9 cellular contexts compared by ENCODE assay signal in genomic region chr20:19975436-19975799, GRCh38. TPM values are rescaled to one million over a fixed set of nuclear protein-coding genes. Genes with fewer than 3 reads are reported as not detected.
DNase-seq lines count a peak whose midpoint lies in the region; ATAC-seq and TF ChIP-seq lines count a peak whose summit lies in the region.
"Had no signal": no experiment of that assay in that cellular context is flagged by ENCODE, and none has a peak within 500 bp of the region (broad histone marks: within the 10 kb centered on the region; RNA-seq: fewer than 3 reads in every experiment).

No MANE protein-coding gene starts in this region.

- peaks cover 8% of the 10 kb centered on the region for H3K4me1 Mint-ChIP-seq in GM23338
- H3K4me1 Mint-ChIP-seq in activated naive CD4-positive, alpha-beta T cell treated with anti-CD3 and anti-CD28 coated beads for 36 hours (ENCODE audit: low read depth): peaks cover 3% of the 10 kb centered on the region

- no peaks in the 10 kb centered on the region for H3K79me2 ChIP-seq in GM23338 (replicated peaks; ENCODE audit: insufficient read depth)

- intact Hi-C loops in spleen (cut with DNase I; ENCODE audit: low total_unique reads): no loop called here
- intact Hi-C loops in activated naive CD4-positive, alpha-beta T cell treated with anti-CD3 and anti-CD28 coated beads for 36 hours (cut with micrococcal nuclease): no loop called here

- in situ Hi-C loops in astrocyte of the cerebellum (cut with HindIII; ENCODE audit: low sequenced_read_pairs) (loop anchor here (10.0 kb wide), 1 partner anchor 191 kb away; no protein-coding TSS in a partner anchor), GM13977 (cut with MboI; ENCODE audit: low pct_unique_long_range_greater_than_20kb, low sequenced_read_pairs, unreplicated experiment) (no loop called here)

- ATAC-seq in GM23338 (no peak), GM21723 (IDR thresholded peaks at IDR 0.05; ENCODE audit: unreplicated experiment) (no peak)

- 71 to 82% (median 81%) methylated on average over 17 to 18 of the region's 18 CpGs for WGBS in spleen, 5 donors

- no peak overlapping the region for H3K27ac Mint-ChIP-seq in GM23338
- no peak overlapping the region for H3K27ac Mint-ChIP-seq in activated naive CD4-positive, alpha-beta T cell treated with anti-CD3 and anti-CD28 coated beads for 36 hours

- H3K4me2 ChIP-seq in GM23338: no peak overlapping the region

- no peak overlapping the region for H3K4me3 Mint-ChIP-seq in GM23338
- H3K4me3 Mint-ChIP-seq in activated naive CD4-positive, alpha-beta T cell treated with anti-CD3 and anti-CD28 coated beads for 36 hours: no peak overlapping the region

- 0 out of 2 replicates have a peak overlapping the region, but pooled peaks have one; percentile 63 for H2AFZ ChIP-seq in GM23338

- H3K27ac ChIP-seq in GM23338 (ENCODE audit: low read depth) (no peak overlapping the region), spleen (peak overlapping the region in 7 of 8 donors; percentile 42 to 80 (median 77))
- H3K27ac ChIP-seq: HL-60 had no signal

- H3K9me2 ChIP-seq in GM23338 (ENCODE audit: insufficient read depth): no peaks in the 10 kb centered on the region

- H3K9me3 ChIP-seq in spleen: no peaks in the 10 kb centered on the region

- no peaks in the 10 kb centered on the region for H3F3A ChIP-seq in GM23338 (replicated peaks; ENCODE audit: low read depth)

- H3K36me3 ChIP-seq in GM23338 (ENCODE audit: insufficient read depth) (no peaks in the 10 kb centered on the region), spleen (peaks cover 0 to 64% (median 2%) of the 10 kb centered on the region in 6 donors)

- no peaks in the 10 kb centered on the region for H3K9me3 Mint-ChIP-seq in GM23338
- H3K9me3 Mint-ChIP-seq in activated naive CD4-positive, alpha-beta T cell treated with anti-CD3 and anti-CD28 coated beads for 36 hours: no peaks in the 10 kb centered on the region

- H3K27me3 Mint-ChIP-seq in GM23338 (ENCODE audit: insufficient read depth, low read depth, poor library complexity): peaks cover 4% of the 10 kb centered on the region
- no peaks in the 10 kb centered on the region for H3K27me3 Mint-ChIP-seq in activated naive CD4-positive, alpha-beta T cell treated with anti-CD3 and anti-CD28 coated beads for 36 hours (ENCODE audit: low read depth)

- H3K36me3 Mint-ChIP-seq in GM23338 (ENCODE audit: low read depth): no peaks in the 10 kb centered on the region
- H3K36me3 Mint-ChIP-seq in activated naive CD4-positive, alpha-beta T cell treated with anti-CD3 and anti-CD28 coated beads for 36 hours (ENCODE audit: low read depth): no peaks in the 10 kb centered on the region

- CTCF ChIA-PET in activated naive CD4-positive, alpha-beta T cell treated with anti-CD3 and anti-CD28 coated beads for 36 hours (lab: Charles Lee): no interaction called here

- no peak for TF ChIP-seq POLR2A in spleen (IDR thresholded peaks at IDR 0.05)

- DNase-seq in GM23338 (ENCODE audit: low spot score) (no peak), astrocyte of the cerebellum (ENCODE audit: low read depth) (no peak), iris pigment epithelial cell (ENCODE audit: low read depth) (peak; percentile 71), spleen (no peak), GM13977 (ENCODE audit: low spot score) (no peak)
- DNase-seq in activated CD4-positive, alpha-beta T cell treated with anti-CD3 and anti-CD28 coated beads for 48 hours: no peak
- no peak for DNase-seq in activated naive CD4-positive, alpha-beta T cell treated with anti-CD3 and anti-CD28 coated beads for 36 hours

- H3K4me3 ChIP-seq in GM23338 (no peak overlapping the region), astrocyte of the cerebellum (ENCODE audit: low read depth, low read length) (peak overlapping the region; percentile 93), spleen (peak overlapping the region in 5 of 8 donors; percentile 21 to 54 (median 32))

- H4K20me1 ChIP-seq in GM23338 (replicated peaks; ENCODE audit: insufficient read depth): no peaks in the 10 kb centered on the region

- H3K27me3 ChIP-seq in GM23338 (ENCODE audit: insufficient read depth) (no peaks in the 10 kb centered on the region), spleen (replicated peaks in 1 of 7) (no peaks in the 10 kb centered on the region)

- TF ChIP-seq CTCF in GM23338 (conservative IDR thresholded peaks at IDR 0.05; ENCODE audit: low read depth in 2 of 2): no peak
- no peak for TF ChIP-seq CTCF in astrocyte of the cerebellum (IDR thresholded peaks at IDR 0.05; ENCODE audit: low read depth, low read length, missing control alignments)
- TF ChIP-seq CTCF in spleen (IDR thresholded peaks at IDR 0.05 in 8 of 11, conservative IDR thresholded peaks at IDR 0.05 in 3 of 11): no peak
- no peak for TF ChIP-seq CTCF in GM13977 (IDR thresholded peaks at IDR 0.05; ENCODE audit: extremely low read depth, insufficient read depth, missing control alignments)

- H3K4me1 ChIP-seq in GM23338 (ENCODE audit: insufficient read depth) (no peaks in the 10 kb centered on the region), spleen (peaks cover 15 to 66% (median 51%) of the 10 kb centered on the region in 6 donors)

TF ChIP-seq in GM23338, 12 proteins besides CTCF, POLR2A, EP300 and RAD21 (continues in another document):
- no peak for TF ChIP-seq ZNF331 (CRISPR knock-in tag; IDR thresholded peaks at IDR 0.05; ENCODE audit: low read depth)
- no peak for TF ChIP-seq STAT1 (IDR thresholded peaks at IDR 0.05; ENCODE audit: unreplicated experiment)
- TF ChIP-seq JUNB (IDR thresholded peaks at IDR 0.05; ENCODE audit: unreplicated experiment): no peak
- TF ChIP-seq NANOG (IDR thresholded peaks at IDR 0.05; ENCODE audit: borderline replicate concordance): no peak
- no peak for TF ChIP-seq EZH2 (IDR thresholded peaks at IDR 0.05; ENCODE audit: low read depth, unreplicated experiment)
- TF ChIP-seq POLR2AphosphoS5 (IDR thresholded peaks at IDR 0.05; ENCODE audit: low read depth): no peak
- no peak for TF ChIP-seq ETS1 (IDR thresholded peaks at IDR 0.05)

RNA-seq across cellular contexts. Expression of gene NAA20, which starts 41.7 kb away (rescaled TPM):
- total RNA-seq in GM23338 (2014; rRNA removed; shearing (Covaris generic)): 28.7 and 29.4 TPM in 2 replicates
- 117 and 127 TPM in 2 replicates for polyA plus RNA-seq in GM23338 (2016; fragmentation: Nextera tagmentation; extraction: Ambion mirVana)
- 10 to 100 TPM; 19.3 to 44.6 (median 30.8) TPM for total RNA-seq in spleen
- polyA plus RNA-seq in spleen: 10 to 100 TPM; 53.2 to 68.4 (median 61.8) TPM
- total RNA-seq in activated naive CD4-positive, alpha-beta T cell treated with anti-CD3 and anti-CD28 coated beads for 36 hours: 10 to 100 TPM; 59.5 to 65.5 TPM
